Comparison of ENCODE assay signal across 13 cellular contexts in genomic region chr4:93731448-93731847, GRCh38.
DNase-seq lines count a peak whose midpoint lies in the region; ATAC-seq and TF ChIP-seq lines count a peak whose summit lies in the region.
"Had no signal": no experiment of that assay in that cellular context is flagged by ENCODE, and none has a peak within 500 bp of the region (broad histone marks: within the 10 kb centered on the region; RNA-seq: fewer than 3 reads in every experiment).

No MANE protein-coding gene starts in this region.

- no peak overlapping the region for H3K4me3 ChIP-seq in endodermal cell (ENCODE audit: low read length)
- H3K4me3 ChIP-seq: heart right ventricle, SJSA1, uterus had no signal

- no peaks in the 10 kb centered on the region for H3K36me3 ChIP-seq in endodermal cell (ENCODE audit: control insufficient read depth, insufficient read depth, low read length)
- H3K36me3 ChIP-seq: heart right ventricle, SJSA1, uterus had no signal

- TF ChIP-seq CTCF in endodermal cell (conservative IDR thresholded peaks at IDR 0.05) = no peak

- H3K9me3 ChIP-seq in endodermal cell (ENCODE audit: control insufficient read depth, low read length) = no peaks in the 10 kb centered on the region
- H3K9me3 ChIP-seq: Caco-2, heart right ventricle, SJSA1, uterus had no signal

- no peaks in the 10 kb centered on the region for H3K27me3 Mint-ChIP-seq in endodermal cell (ENCODE audit: insufficient read depth)

- WGBS in endodermal cell (ENCODE audit: insufficient coverage in 1 of 2, insufficient read length in 1 of 2), 2 experiments = 88 to 97% methylated on average over 1 of the region's 1 CpG

- intact Hi-C loops in sciatic nerve (cut with DNase I) = no loop called here

- peaks cover 15% of the 10 kb centered on the region for H3K4me1 Mint-ChIP-seq in endodermal cell

- peak; percentile 73 for ATAC-seq in GM21529 (IDR thresholded peaks at IDR 0.05; ENCODE audit: unreplicated experiment)
- peak; percentile 81 for ATAC-seq in sciatic nerve

- H3K27ac Mint-ChIP-seq in endodermal cell = no peak overlapping the region
- H3K27ac Mint-ChIP-seq: activated naive CD8-positive, alpha-beta T cell had no signal

- H3K9ac ChIP-seq in endodermal cell (ENCODE audit: extremely low read depth, low read length, poor library complexity, severe bottlenecking) = no peak overlapping the region

- H3K4me3 Mint-ChIP-seq in endodermal cell = no peak overlapping the region
- H3K4me3 Mint-ChIP-seq: activated naive CD8-positive, alpha-beta T cell had no signal

- H3K27ac ChIP-seq in endodermal cell (ENCODE audit: low read depth, low read length) = no peak overlapping the region
- H3K27ac ChIP-seq: heart right ventricle, SJSA1, uterus had no signal

- DNase-seq in HS-5 (ENCODE audit: low read depth) (peak; percentile 4), endodermal cell (peak; percentile 60), sciatic nerve (ENCODE audit: low spot score) (no peak), DMS79 (lab: John Stamatoyannopoulos, UW) (no peak), NCI-H1436 treated with DMSO at 0.1 percent for 48 hours (lab: John Stamatoyannopoulos, UW) (no peak)
- no peak for DNase-seq in activated effector memory CD4-positive, alpha-beta T cell treated with Interleukin-2 at 50 U/mL for 16 hours
- DNase-seq: activated CD4-positive, alpha-beta T cell treated with anti-CD3 and anti-CD28 coated beads, Interleukin-2, amount 50 U/mL, for 1 hour; Caco-2; heart right ventricle; uterus had no signal

- no peaks in the 10 kb centered on the region for H3K36me3 Mint-ChIP-seq in endodermal cell (ENCODE audit: low read depth)
- H3K36me3 Mint-ChIP-seq: activated naive CD8-positive, alpha-beta T cell had no signal

- H3K4me1 ChIP-seq in endodermal cell (ENCODE audit: control insufficient read depth, insufficient read depth, low read length) = peaks cover 12% of the 10 kb centered on the region
- H3K4me1 ChIP-seq: Caco-2, heart right ventricle, SJSA1, uterus had no signal

- H3K9me3 Mint-ChIP-seq in endodermal cell = peaks cover 1% of the 10 kb centered on the region

- no peaks in the 10 kb centered on the region for H3K27me3 ChIP-seq in endodermal cell (ENCODE audit: control insufficient read depth, insufficient read depth, low read length, poor library complexity, severe bottlenecking)
- H3K27me3 ChIP-seq: heart right ventricle, SJSA1, uterus had no signal

Comparison
In these comparisons a context has a peak if more than half of its experiments do, and no peak if none do; other contexts are left out.
1. DNase-seq: peak in HS-5 (single experiment) and endodermal cell (single experiment); none in sciatic nerve (single experiment), DMS79 (single experiment), activated effector memory CD4-positive, alpha-beta T cell treated with Interleukin-2 at 50 U/mL for 16 hours (single experiment) and NCI-H1436 treated with DMSO at 0.1 percent for 48 hours (single experiment).